ENCODE assay signal across 2 cellular contexts in genomic region chr10:72831696-72832355, GRCh38.
TF ChIP-seq lines count a peak whose summit lies in the region.

No MANE protein-coding gene starts in this region.

TF ChIP-seq in IMR-90, 13 proteins besides CTCF, POLR2A, EP300 and RAD21:
- TF ChIP-seq BHLHE40 (IDR thresholded peaks at IDR 0.05; ENCODE audit: low read depth, low read length) (no peak), RFX5 (IDR thresholded peaks at IDR 0.05; ENCODE audit: low read depth, low read length) (no peak), MAFK (IDR thresholded peaks at IDR 0.05; ENCODE audit: low read depth, low read length) (no peak), ELK1 (IDR thresholded peaks at IDR 0.05; ENCODE audit: borderline replicate concordance, low read depth, low read length) (no peak), CEBPB (IDR thresholded peaks at IDR 0.05; ENCODE audit: low read depth, low read length) (no peak)

TF ChIP-seq in endothelial cell of umbilical vein, 7 proteins besides CTCF, POLR2A, EP300 and RAD21:
- no peak for TF ChIP-seq MAX (IDR thresholded peaks at IDR 0.05; ENCODE audit: insufficient read depth, insufficient read length)
- no peak for TF ChIP-seq POLR2AphosphoS5 (IDR thresholded peaks at IDR 0.05; ENCODE audit: insufficient read depth, low read depth, low read length)
- TF ChIP-seq FOS (IDR thresholded peaks at IDR 0.05; ENCODE audit: borderline replicate concordance, insufficient read depth, low read length), result no peak
- TF ChIP-seq MYC (IDR thresholded peaks at IDR 0.05; ENCODE audit: low read depth, low read length), result no peak
- TF ChIP-seq EZH2 (IDR thresholded peaks at IDR 0.05; ENCODE audit: borderline replicate concordance, low read depth, low read length, severe bottlenecking), result no peak
- TF ChIP-seq JUN (IDR thresholded peaks at IDR 0.05; ENCODE audit: borderline replicate concordance, insufficient read depth, insufficient read length, low read depth), result no peak
- no peak for TF ChIP-seq GATA2 (IDR thresholded peaks at IDR 0.05; ENCODE audit: insufficient read depth, insufficient read length, low read depth, low read length)
TF ChIP-seq in endothelial cell of umbilical vein: peak in this region for 0.
